8 cellular contexts compared by ENCODE assay signal in genomic region chr5:141923443-141924313, GRCh38. TPM values are rescaled to one million over a fixed set of nuclear protein-coding genes. Genes with fewer than 3 reads are reported as not detected.
DNase-seq lines count a peak whose midpoint lies in the region; FAIRE-seq and TF ChIP-seq lines count a peak whose summit lies in the region.

Gene DELE1 (plus strand): TSS chr5:141923871. CDS start chr5:141923942, 71 bp downstream.

- TF ChIP-seq POLR2A in H54 (IDR thresholded peaks at IDR 0.05; ENCODE audit: low read depth, low read length) = peak; percentile 76; the same call in 1 of the 2 replicates

- H3K27me3 Mint-ChIP-seq in neural crest cell (ENCODE audit: low read depth) = no peaks in the 10 kb centered on the region

- FAIRE-seq in H54 (lab: Jason Lieb, UNC) = no peak

- H3K9me3 Mint-ChIP-seq in neural crest cell = no peaks in the 10 kb centered on the region

- peaks cover 24% of the 10 kb centered on the region; the same call in 1 of the 2 replicates for H3K36me3 ChIP-seq in Loucy (ENCODE audit: insufficient read depth, low read length)
- H3K36me3 ChIP-seq in stomach smooth muscle (ENCODE audit: control insufficient read depth in 2 of 2, insufficient read depth in 2 of 2, low read length in 2 of 2) = peaks cover 26 to 29% of the 10 kb centered on the region in 2 donors

- H2AFZ ChIP-seq in Loucy (ENCODE audit: low read length) = peak within 1 kb of the TSS; percentile 74

- peak within 1 kb of the TSS; percentile 98 for H3K27ac ChIP-seq in stomach smooth muscle (ENCODE audit: low read length)

- H3K4me2 ChIP-seq in Loucy (ENCODE audit: low read depth, low read length, poor library complexity, severe bottlenecking) = peak within 1 kb of the TSS; percentile 91

- H3F3A ChIP-seq in Loucy (ENCODE audit: low read depth) = 0 out of 2 replicates have a peak, but pooled peaks cover 2% of the 10 kb centered on the region

- H3K4me3 ChIP-seq in Loucy (ENCODE audit: low read length, poor library complexity, severe bottlenecking) = peak within 1 kb of the TSS; percentile 99
- peak within 1 kb of the TSS; percentile 72 for H3K4me3 ChIP-seq in fibroblast of villous mesenchyme (ENCODE audit: low read depth, low read length)
- H3K4me3 ChIP-seq in stomach smooth muscle (ENCODE audit: low read length in 2 of 2) = peak within 1 kb of the TSS; percentile 80 to 89

- H3K9ac ChIP-seq in Loucy (ENCODE audit: low read depth, low read length, poor library complexity, severe bottlenecking) (peak within 1 kb of the TSS; percentile 91), stomach smooth muscle (ENCODE audit: low read length in 2 of 2) (peak within 1 kb of the TSS; percentile 98 to 99)

- H3K79me2 ChIP-seq in Loucy (ENCODE audit: insufficient read depth, low read length) = peaks cover 34% of the 10 kb centered on the region

- DNase-seq in ELR (ENCODE audit: low read depth) (peak; percentile 95), H54 (ENCODE audit: insufficient read length, low spot score) (peak; percentile 94), SIG-M5 treated with dmso at 0.1 percent for 504 hours (lab: John Stamatoyannopoulos, UW; ENCODE audit: unreplicated experiment) (peak; percentile 98), activated gamma-delta T cell treated with Interleukin-2 at 50 U/mL for 16 hours (peak; percentile 88), fibroblast of villous mesenchyme (ENCODE audit: low read depth) (peak; percentile 94), neural crest cell (ENCODE audit: low read depth, low spot score) (peak; percentile 83)

- H3K9me2 ChIP-seq in Loucy (replicated peaks; ENCODE audit: low read depth, low read length) = no peaks in the 10 kb centered on the region

- peaks cover 17% of the 10 kb centered on the region for H4K20me1 ChIP-seq in Loucy (ENCODE audit: insufficient read depth, low read length, poor library complexity, severe bottlenecking)

- H3K36me3 Mint-ChIP-seq in neural crest cell (ENCODE audit: low read depth) = peaks cover 9% of the 10 kb centered on the region

- no peaks in the 10 kb centered on the region for H3K9me3 ChIP-seq in Loucy (ENCODE audit: insufficient read depth, low read depth, low read length)
- H3K9me3 ChIP-seq in stomach smooth muscle (ENCODE audit: control insufficient read depth in 2 of 2, low read length in 2 of 2) = no peaks in the 10 kb centered on the region

- H3K27ac Mint-ChIP-seq in neural crest cell (ENCODE audit: unreplicated experiment) = peak within 1 kb of the TSS; percentile 95

- H3K27me3 ChIP-seq in Loucy (ENCODE audit: insufficient read depth, low read length, poor library complexity, severe bottlenecking) = no peaks in the 10 kb centered on the region
- H3K27me3 ChIP-seq in stomach smooth muscle (ENCODE audit: control insufficient read depth in 1 of 2, insufficient read depth in 2 of 2, low read length in 2 of 2) = no peaks in the 10 kb centered on the region

- H3K4me1 ChIP-seq in Loucy (ENCODE audit: insufficient read depth, low read length, poor library complexity, severe bottlenecking) (peaks cover 11% of the 10 kb centered on the region), stomach smooth muscle (ENCODE audit: control insufficient read depth, insufficient read depth, low read length) (peaks cover 12% of the 10 kb centered on the region)

- peak within 1 kb of the TSS; percentile 90 for H3K4me3 Mint-ChIP-seq in neural crest cell

- no peak for TF ChIP-seq CTCF in Loucy (conservative IDR thresholded peaks at IDR 0.05; ENCODE audit: low read length)
- no peak for TF ChIP-seq CTCF in fibroblast of villous mesenchyme (IDR thresholded peaks at IDR 0.05; ENCODE audit: insufficient read depth, low read depth, low read length)
- no peak for TF ChIP-seq CTCF in neural crest cell (conservative IDR thresholded peaks at IDR 0.05)

- peaks cover 34% of the 10 kb centered on the region for H3K4me1 Mint-ChIP-seq in neural crest cell

RNA-seq across cellular contexts. Expression of gene DELE1, which starts in this region (rescaled TPM):
- 34.1 and 40.6 TPM in 2 replicates for total RNA-seq in fibroblast of villous mesenchyme
- total RNA-seq in neural crest cell = 88.7 and 93.5 TPM in 2 replicates

Comparison
In these comparisons a context has a peak if more than half of its experiments do, and no peak if none do; other contexts are left out.
1. Peak in every context shown above with its lines: DNase-seq, H3K4me3 ChIP-seq and H3K27ac ChIP-seq.